Comparison of ENCODE assay signal across 9 cellular contexts in the genomic region with DNA sequence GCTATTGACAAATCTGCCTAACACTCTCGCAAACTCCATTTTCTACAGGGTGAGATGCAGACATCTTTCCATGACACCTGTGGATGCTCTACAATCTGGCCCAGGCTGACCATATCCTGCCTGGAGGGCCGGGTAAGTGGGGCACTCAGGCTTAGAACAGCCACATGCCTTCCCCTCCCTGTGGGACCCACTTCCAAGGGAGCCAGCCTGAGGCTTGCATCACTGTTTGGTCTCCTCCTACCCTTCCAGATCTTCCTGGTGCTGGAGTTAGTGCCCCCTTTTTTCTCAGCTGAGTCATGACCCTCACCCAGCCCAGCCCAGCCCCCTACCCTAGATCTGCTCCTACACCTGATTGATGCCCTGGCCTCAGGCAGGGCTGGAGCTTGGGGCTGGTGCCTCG.
"Had no signal": no experiment of that assay in that cellular context is flagged by ENCODE, and none has a peak within 500 bp of the region (broad histone marks: within the 10 kb centered on the region; RNA-seq: fewer than 3 reads in every experiment).

No MANE protein-coding gene starts in this region.

- H3K9me3 Mint-ChIP-seq: natural killer cell treated with Interleukin-12 subunit alpha and Interleukin-12 subunit beta and Interleukin-15 and Interleukin-18, amount 100 ng/mL, for 72 hours had no signal

- H3K36me3 Mint-ChIP-seq: natural killer cell treated with Interleukin-12 subunit alpha and Interleukin-12 subunit beta and Interleukin-15 and Interleukin-18, amount 100 ng/mL, for 72 hours had no signal

- H3K4me1 ChIP-seq: heart right ventricle, right atrium auricular region had no signal

- H3K4me3 ChIP-seq: dorsolateral prefrontal cortex, heart right ventricle, right atrium auricular region had no signal

- H3K4me3 Mint-ChIP-seq: natural killer cell treated with Interleukin-12 subunit alpha and Interleukin-12 subunit beta and Interleukin-15 and Interleukin-18, amount 100 ng/mL, for 72 hours had no signal

- H3K27ac Mint-ChIP-seq: natural killer cell treated with Interleukin-12 subunit alpha and Interleukin-12 subunit beta and Interleukin-15 and Interleukin-18, amount 100 ng/mL, for 72 hours had no signal

- H3K36me3 ChIP-seq: heart right ventricle, right atrium auricular region had no signal

- H3K9me3 ChIP-seq: heart right ventricle, right atrium auricular region had no signal

- H3K27ac ChIP-seq: dorsolateral prefrontal cortex, heart right ventricle, right atrium auricular region had no signal

- DNase-seq: cortex of kidney; effector CD8-positive, alpha-beta T cell; heart right ventricle; midbrain; stimulated activated CD4-positive, alpha-beta T cell treated with anti-CD3 and anti-CD28 coated beads, Interleukin-2, amount 100 ng/mL, for 48 hours; stimulated activated naive CD4-positive, alpha-beta T cell treated with Interleukin-2 at 50 U/mL for 16 hours had no signal

- H3K27me3 ChIP-seq: dorsolateral prefrontal cortex, heart right ventricle, right atrium auricular region had no signal
